In genomic region chr3:58207954-58208353, GRCh38 we compare ENCODE assay signal across 1 cellular context.
TF ChIP-seq lines count a peak whose summit lies in the region.

No MANE protein-coding gene starts in this region.

TF ChIP-seq in HepG2, 621 proteins besides CTCF, POLR2A, EP300 and RAD21:
- TF ChIP-seq ELF3 (CRISPR knock-in tag; IDR thresholded peaks at IDR 0.05), result no peak
- TF ChIP-seq PTBP1 (IDR thresholded peaks at IDR 0.05; ENCODE audit: low read depth, low read length, poor library complexity, severe bottlenecking), result no peak
- TF ChIP-seq NCOR1 (IDR thresholded peaks at IDR 0.05; ENCODE audit: borderline replicate concordance, low read length), result 0 out of 2 replicates have a peak, but pooled peaks have one; percentile 21
- TF ChIP-seq RARA (CRISPR knock-in tag; IDR thresholded peaks at IDR 0.05), result peak; percentile 74
- TF ChIP-seq RXRA (CRISPR knock-in tag; IDR thresholded peaks at IDR 0.05), result peak; percentile 41; the same call in 1 of the 2 replicates
- TF ChIP-seq ZNF20 (CRISPR knock-in tag; IDR thresholded peaks at IDR 0.05), result no peak
- TF ChIP-seq DDIT3 (CRISPR knock-in tag; IDR thresholded peaks at IDR 0.05), result no peak
- TF ChIP-seq SKI (IDR thresholded peaks at IDR 0.05; ENCODE audit: partially characterized antibody), result peak; percentile 55
- TF ChIP-seq ATF7 (IDR thresholded peaks at IDR 0.05), result no peak
- no peak for TF ChIP-seq ATF7 (CRISPR knock-in tag; IDR thresholded peaks at IDR 0.05)
- 0 out of 2 replicates have a peak, but pooled peaks have one; percentile 19 for TF ChIP-seq BCL6 (CRISPR knock-in tag; IDR thresholded peaks at IDR 0.05)
